Comparison of ENCODE assay signal across 9 cellular contexts in the genomic region with DNA sequence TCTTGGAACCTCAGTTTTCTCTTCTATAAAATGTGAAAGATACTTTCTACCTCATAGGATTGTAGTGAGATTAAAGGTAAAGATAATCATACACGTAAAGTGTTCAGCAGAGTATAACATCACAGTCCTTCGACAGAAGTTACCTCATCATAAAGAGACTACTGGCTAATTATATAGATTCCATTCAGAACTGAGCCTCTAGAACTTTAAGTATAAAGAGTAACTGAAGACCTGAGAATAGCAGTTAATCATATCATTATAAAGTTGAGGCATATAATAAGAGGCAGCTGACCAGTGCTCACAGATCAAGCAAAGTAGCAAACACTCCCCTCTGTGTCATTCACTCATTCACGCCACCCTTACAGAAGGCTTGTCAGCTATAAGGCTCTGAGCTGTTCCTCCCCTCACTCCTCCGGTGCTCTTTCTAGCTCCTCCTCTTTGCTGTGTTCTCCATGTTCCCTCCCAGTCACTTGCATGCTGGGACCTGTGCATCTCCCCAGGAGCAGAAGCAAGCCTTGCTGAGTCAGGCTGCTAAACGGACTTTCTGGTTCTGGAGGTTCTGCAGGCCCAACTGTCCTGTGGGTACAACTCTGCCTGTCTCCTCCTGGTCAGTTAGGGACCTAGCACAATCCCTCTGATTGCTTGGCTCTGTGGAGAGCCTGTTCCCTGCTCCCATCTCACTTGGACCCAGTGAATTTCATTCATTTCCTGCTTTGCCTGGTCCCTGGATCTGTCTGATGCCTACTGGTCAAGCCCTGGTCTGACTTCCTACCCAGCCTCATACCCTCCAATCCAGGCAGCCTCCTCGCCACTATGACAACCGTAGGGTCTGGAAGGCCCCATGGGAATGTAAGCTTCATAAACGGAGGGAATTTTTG. TPM values are rescaled to one million over a fixed set of nuclear protein-coding genes. Genes with fewer than 3 reads are reported as not detected.
DNase-seq lines count a peak whose midpoint lies in the region; ATAC-seq and TF ChIP-seq lines count a peak whose summit lies in the region.
"Had no signal": no experiment of that assay in that cellular context is flagged by ENCODE, and none has a peak within 500 bp of the region (broad histone marks: within the 10 kb centered on the region; RNA-seq: fewer than 3 reads in every experiment).

No MANE protein-coding gene starts in this region.

- BruUV-seq in Caco-2 (replicated peaks; lab: Mats Ljungman, UMichigan), result no TSS peak

- no peak for TF ChIP-seq CTCF in Caco-2 (IDR thresholded peaks at IDR 0.05; ENCODE audit: insufficient read depth in 1 of 2, low read depth in 1 of 2, low read length in 1 of 2, severe bottlenecking in 1 of 2, unreplicated experiment in 1 of 2)

- peaks cover 64% of the 10 kb centered on the region for H3K4me1 Mint-ChIP-seq in activated naive CD4-positive, alpha-beta T cell treated with anti-CD3 and anti-CD28 coated beads for 36 hours (ENCODE audit: low read depth)
- H3K4me1 Mint-ChIP-seq in stimulated activated memory B cell treated with anti-CD40 and anti-IgM and Interleukin-4, amounts not matched to agents 10 μg/mL and 1 μg/mL and 100 μg/mL, for 72 hours, result peaks cover 35% of the 10 kb centered on the region
- no peaks in the 10 kb centered on the region for H3K4me1 Mint-ChIP-seq in Caco-2 (ENCODE audit: low read depth, unreplicated experiment)
- H3K4me1 Mint-ChIP-seq: brain had no signal

- no peak overlapping the region for H3K4me3 ChIP-seq in Caco-2 (ENCODE audit: low read depth, low read length)

- CTCF ChIA-PET in activated naive CD4-positive, alpha-beta T cell treated with anti-CD3 and anti-CD28 coated beads for 36 hours (lab: Charles Lee), result interaction anchor here (0.6 to 6.2 kb wide), 40 partner anchors 8 to 339 kb away, joined by 3 to 174 read pairs (median 8); a partner anchor contains a TSS
- CTCF ChIA-PET in Caco-2 (lab: Charles Lee), result interaction anchor here (0.7 to 1.1 kb wide), 3 partner anchors 20 to 87 kb away, joined by 3 read pairs; no protein-coding TSS in a partner anchor

- H3K4me1 ChIP-seq in Caco-2, result no peaks in the 10 kb centered on the region

- DNase-seq in CD1c-positive myeloid dendritic cell (ENCODE audit: extremely low spot score), result peak; percentile 13
- DNase-seq in HT1080 (ENCODE audit: low read depth), result peak; percentile 66
- DNase-seq in activated naive CD4-positive, alpha-beta T cell treated with anti-CD3 and anti-CD28 coated beads for 36 hours, result peak; percentile 77
- no peak for DNase-seq in Caco-2
- no peak for DNase-seq in NCI-H774 (lab: John Stamatoyannopoulos, UW)
- no peak for DNase-seq in kidney tubule cell (ENCODE audit: low spot score)

- peak overlapping the region; percentile 79 for H3K4me3 Mint-ChIP-seq in activated naive CD4-positive, alpha-beta T cell treated with anti-CD3 and anti-CD28 coated beads for 36 hours
- H3K4me3 Mint-ChIP-seq in stimulated activated memory B cell treated with anti-CD40 and anti-IgM and Interleukin-4, amounts not matched to agents 10 μg/mL and 1 μg/mL and 100 μg/mL, for 72 hours, result peak overlapping the region; percentile 86
- H3K4me3 Mint-ChIP-seq in Caco-2 (ENCODE audit: unreplicated experiment), result no peak overlapping the region
- H3K4me3 Mint-ChIP-seq: brain had no signal

- H3K27ac Mint-ChIP-seq in activated naive CD4-positive, alpha-beta T cell treated with anti-CD3 and anti-CD28 coated beads for 36 hours, result peak overlapping the region; percentile 99
- peak overlapping the region; percentile 94 for H3K27ac Mint-ChIP-seq in stimulated activated memory B cell treated with anti-CD40 and anti-IgM and Interleukin-4, amounts not matched to agents 10 μg/mL and 1 μg/mL and 100 μg/mL, for 72 hours
- H3K27ac Mint-ChIP-seq in Caco-2 (ENCODE audit: unreplicated experiment), result no peak overlapping the region
- H3K27ac Mint-ChIP-seq: brain had no signal

- ATAC-seq in GM21360 (IDR thresholded peaks at IDR 0.05; ENCODE audit: unreplicated experiment), result peak; percentile 66
- ATAC-seq in stimulated activated memory B cell treated with anti-CD40 and anti-IgM and Interleukin-4, amounts not matched to agents 10 μg/mL and 1 μg/mL and 100 μg/mL, for 72 hours, result peak; percentile 81

- intact Hi-C loops in activated naive CD4-positive, alpha-beta T cell treated with anti-CD3 and anti-CD28 coated beads for 36 hours (cut with micrococcal nuclease), result loop anchor here (1.0 to 2.0 kb wide), 10 partner anchors 11 to 339 kb away; a partner anchor contains a TSS
- intact Hi-C loops in Caco-2 (cut with micrococcal nuclease; ENCODE audit: unreplicated experiment), result loop anchor here (1.0 kb wide), 1 partner anchor 41 kb away; no protein-coding TSS in a partner anchor

- H3K9me3 Mint-ChIP-seq in activated naive CD4-positive, alpha-beta T cell treated with anti-CD3 and anti-CD28 coated beads for 36 hours, result no peaks in the 10 kb centered on the region
- H3K9me3 Mint-ChIP-seq in stimulated activated memory B cell treated with anti-CD40 and anti-IgM and Interleukin-4, amounts not matched to agents 10 μg/mL and 1 μg/mL and 100 μg/mL, for 72 hours, result peaks cover 2% of the 10 kb centered on the region
- no peaks in the 10 kb centered on the region for H3K9me3 Mint-ChIP-seq in Caco-2 (ENCODE audit: unreplicated experiment)
- H3K9me3 Mint-ChIP-seq: brain had no signal

- POLR2A ChIA-PET in Caco-2 (lab: Charles Lee), result no interaction called here

- no peaks in the 10 kb centered on the region; the same call in 1 of the 2 replicates for H3K27me3 ChIP-seq in Caco-2 (replicated peaks; ENCODE audit: control insufficient read depth, insufficient read depth, low read length)

- no peaks in the 10 kb centered on the region for H3K27me3 Mint-ChIP-seq in activated naive CD4-positive, alpha-beta T cell treated with anti-CD3 and anti-CD28 coated beads for 36 hours (ENCODE audit: low read depth)
- no peaks in the 10 kb centered on the region for H3K27me3 Mint-ChIP-seq in stimulated activated memory B cell treated with anti-CD40 and anti-IgM and Interleukin-4, amounts not matched to agents 10 μg/mL and 1 μg/mL and 100 μg/mL, for 72 hours
- no peaks in the 10 kb centered on the region for H3K27me3 Mint-ChIP-seq in Caco-2 (ENCODE audit: insufficient read depth, unreplicated experiment)

- peaks cover 2% of the 10 kb centered on the region for H3K36me3 Mint-ChIP-seq in activated naive CD4-positive, alpha-beta T cell treated with anti-CD3 and anti-CD28 coated beads for 36 hours (ENCODE audit: low read depth)
- H3K36me3 Mint-ChIP-seq in stimulated activated memory B cell treated with anti-CD40 and anti-IgM and Interleukin-4, amounts not matched to agents 10 μg/mL and 1 μg/mL and 100 μg/mL, for 72 hours, result peaks cover 8% of the 10 kb centered on the region
- H3K36me3 Mint-ChIP-seq in Caco-2 (ENCODE audit: insufficient read depth, unreplicated experiment), result no peaks in the 10 kb centered on the region
- H3K36me3 Mint-ChIP-seq: brain had no signal

- H3K36me3 ChIP-seq in Caco-2 (ENCODE audit: control insufficient read depth, insufficient read depth, low read length), result no peaks in the 10 kb centered on the region

- no peaks in the 10 kb centered on the region for H3K9me3 ChIP-seq in Caco-2

RNA-seq across cellular contexts. Expression of a gene that starts 28.3 kb away (rescaled TPM):
- not detected in 2 replicates for total RNA-seq in HT1080 (2014; rRNA removed; shearing (Covaris generic))
- 0.07 and 0.28 TPM in 2 replicates for polyA plus RNA-seq in HT1080 (2015; cell fraction: cytosol; rRNA removed)
- polyA plus RNA-seq in HT1080 (2015; cell fraction: nucleus; rRNA removed), result not detected in 2 replicates
- 10 to 100 TPM; 19.5 to 19.6 TPM for total RNA-seq in activated naive CD4-positive, alpha-beta T cell treated with anti-CD3 and anti-CD28 coated beads for 36 hours
- not detected in 2 replicates for total RNA-seq in Caco-2 (2022)

RNA-seq across cellular contexts. Expression of a gene that starts 28.6 kb away (rescaled TPM):
- 4.2 and 9.8 TPM in 2 replicates for total RNA-seq in HT1080 (2014; rRNA removed; shearing (Covaris generic))
- polyA plus RNA-seq in HT1080 (2015; cell fraction: cytosol; rRNA removed), result 6.6 and 8.5 TPM in 2 replicates
- 16.0 and 17.0 TPM in 2 replicates for polyA plus RNA-seq in HT1080 (2015; cell fraction: nucleus; rRNA removed)
- 10 to 100 TPM; 79.9 to 82.2 TPM for total RNA-seq in activated naive CD4-positive, alpha-beta T cell treated with anti-CD3 and anti-CD28 coated beads for 36 hours
- not detected in 2 replicates for total RNA-seq in Caco-2 (2022)

RNA-seq across cellular contexts. Expression of a gene that starts 56.0 kb away (rescaled TPM):
- total RNA-seq in HT1080 (2014; rRNA removed; shearing (Covaris generic)), result not detected in 2 replicates
- not detected in 2 replicates for polyA plus RNA-seq in HT1080 (2015; cell fraction: cytosol; rRNA removed)
- not detected in 2 replicates for polyA plus RNA-seq in HT1080 (2015; cell fraction: nucleus; rRNA removed)
- total RNA-seq in activated naive CD4-positive, alpha-beta T cell treated with anti-CD3 and anti-CD28 coated beads for 36 hours, result 100 to 1,000 TPM; 338 to 340 TPM
- not detected in 2 replicates for total RNA-seq in Caco-2 (2022)

Comparison
In these comparisons a context has a peak if more than half of its experiments do, and no peak if none do; other contexts are left out.
1. DNase-seq: peak in CD1c-positive myeloid dendritic cell (single experiment), HT1080 (single experiment) and activated naive CD4-positive, alpha-beta T cell treated with anti-CD3 and anti-CD28 coated beads for 36 hours (single experiment); none in Caco-2 (0 of 2), NCI-H774 (single experiment) and kidney tubule cell (single experiment).
2. RNA of a gene that starts 28.3 kb away (total RNA-seq): 19.5 to 19.6 TPM in activated naive CD4-positive, alpha-beta T cell treated with anti-CD3 and anti-CD28 coated beads for 36 hours; not detected in HT1080 and not detected in Caco-2; every median in the first group is over 10 times any median in the second.
3. RNA of a gene that starts 56.0 kb away (total RNA-seq): 338 to 340 TPM in activated naive CD4-positive, alpha-beta T cell treated with anti-CD3 and anti-CD28 coated beads for 36 hours; not detected in HT1080 and not detected in Caco-2; every median in the first group is over 100 times any median in the second.